In the genomic region with DNA sequence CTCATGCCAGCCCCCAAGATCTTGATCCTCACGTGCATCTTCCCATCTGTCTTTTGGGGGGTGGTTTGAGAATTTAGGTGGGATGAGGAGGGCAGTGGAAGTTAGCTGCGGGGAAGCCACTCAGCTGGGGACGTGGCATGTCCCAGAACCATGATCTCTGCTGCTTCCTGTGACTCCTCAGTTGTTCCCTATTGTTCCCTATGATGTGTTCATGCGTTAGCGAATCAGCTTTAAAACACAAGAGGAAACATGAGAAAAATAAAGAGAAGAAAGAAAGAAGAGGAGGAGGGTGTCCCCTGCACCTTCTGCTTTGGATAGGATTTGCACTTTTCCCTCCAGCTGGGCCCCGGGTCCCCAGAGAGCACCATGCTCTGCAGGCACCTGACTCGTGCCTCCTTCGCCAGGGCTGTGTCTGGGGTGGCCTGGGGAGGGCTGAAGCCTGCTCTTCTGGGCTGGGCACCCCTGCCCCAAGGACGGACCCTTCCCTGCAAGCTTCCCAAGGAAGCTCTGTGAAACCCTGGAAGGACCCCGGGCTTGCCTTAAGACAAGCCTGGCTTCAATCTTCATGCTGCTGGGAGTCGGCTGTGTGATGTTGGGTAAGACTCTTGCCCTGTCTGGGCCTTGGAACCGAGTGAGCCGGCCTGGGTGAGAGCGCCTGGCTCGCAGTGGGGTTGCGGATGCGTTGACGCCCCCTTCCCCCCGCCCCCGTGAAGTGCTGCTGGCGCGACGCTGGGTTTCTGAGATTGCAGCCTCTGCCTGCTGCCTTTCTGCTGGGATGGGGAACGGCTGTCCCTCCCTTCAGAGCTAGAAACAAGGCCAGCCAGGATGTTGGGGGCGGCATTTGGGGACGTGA, we compare ENCODE assay signal across 13 cellular contexts.
DNase-seq lines count a peak whose midpoint lies in the region; ATAC-seq, FAIRE-seq and TF ChIP-seq lines count a peak whose summit lies in the region.
"Had no signal": no experiment of that assay in that cellular context is flagged by ENCODE, and none has a peak within 500 bp of the region (broad histone marks: within the 10 kb centered on the region; RNA-seq: fewer than 3 reads in every experiment).

No MANE protein-coding gene starts in this region.

- 58 to 71% (median 68%) methylated on average over 9 to 26 of the region's 26 CpGs for WGBS in adrenal gland, 4 donors

- no peak overlapping the region for H3K4me3 Mint-ChIP-seq in CD8-positive, alpha-beta memory T cell
- H3K4me3 Mint-ChIP-seq: naive B cell; T-helper 2 cell treated with Interferon-gamma antibody and Interleukin-4, amounts not matched to agents 5 μg/mL and 100 μg/mL, for 36 hours had no signal

- no peak for TF ChIP-seq CTCF in cardiac muscle cell (IDR thresholded peaks at IDR 0.05; ENCODE audit: low read depth, low read length)
- TF ChIP-seq CTCF in adrenal gland (IDR thresholded peaks at IDR 0.05): no peak
- TF ChIP-seq CTCF in lower lobe of right lung (IDR thresholded peaks at IDR 0.05): no peak

- H3K27ac ChIP-seq in cardiac muscle cell (peak overlapping the region; percentile 42), adrenal gland (peak overlapping the region in 4 of 5 donors; percentile 67 to 89 (median 77)), lower lobe of right lung (no peak overlapping the region)
- no peak overlapping the region for H3K27ac ChIP-seq in CD8-positive, alpha-beta memory T cell (ENCODE audit: low read depth, low read length)
- H3K27ac ChIP-seq: vagina had no signal

- no peak overlapping the region for H3K27ac Mint-ChIP-seq in CD8-positive, alpha-beta memory T cell
- H3K27ac Mint-ChIP-seq: T-helper 2 cell treated with Interferon-gamma antibody and Interleukin-4, amounts not matched to agents 5 μg/mL and 100 μg/mL, for 36 hours had no signal

- H3K9me3 Mint-ChIP-seq in CD8-positive, alpha-beta memory T cell: no peaks in the 10 kb centered on the region
- H3K9me3 Mint-ChIP-seq: T-helper 2 cell treated with Interferon-gamma antibody and Interleukin-4, amounts not matched to agents 5 μg/mL and 100 μg/mL, for 36 hours had no signal

- H3K4me3 ChIP-seq in cardiac muscle cell: no peak overlapping the region
- no peak overlapping the region for H3K4me3 ChIP-seq in adrenal gland
- H3K4me3 ChIP-seq in lower lobe of right lung: no peak overlapping the region
- no peak overlapping the region for H3K4me3 ChIP-seq in CD8-positive, alpha-beta memory T cell (ENCODE audit: low read length)
- H3K4me3 ChIP-seq: vagina had no signal

- POLR2A ChIA-PET in CD8-positive, alpha-beta memory T cell (lab: Charles Lee): no interaction called here

- H3K36me3 ChIP-seq in cardiac muscle cell (no peaks in the 10 kb centered on the region), adrenal gland (replicated peaks in 1 of 2) (no peaks in the 10 kb centered on the region), lower lobe of right lung (no peaks in the 10 kb centered on the region)
- H3K36me3 ChIP-seq in CD8-positive, alpha-beta memory T cell (ENCODE audit: insufficient read depth, low read length): no peaks in the 10 kb centered on the region
- H3K36me3 ChIP-seq: vagina had no signal

- TF ChIP-seq POLR2A in adrenal gland (IDR thresholded peaks at IDR 0.05): no peak

- no peak for FAIRE-seq in urothelium cell line (lab: Jason Lieb, UNC)

- H3K4me1 ChIP-seq in cardiac muscle cell (ENCODE audit: low read depth) (peaks cover 41% of the 10 kb centered on the region), adrenal gland (replicated peaks in 1 of 2) (peaks cover 50 to 70% of the 10 kb centered on the region in 2 donors), lower lobe of right lung (peaks cover 67% of the 10 kb centered on the region)
- H3K4me1 ChIP-seq in CD8-positive, alpha-beta memory T cell (ENCODE audit: insufficient read depth, low read length): no peaks in the 10 kb centered on the region

- H3K9me3 ChIP-seq in cardiac muscle cell (ENCODE audit: low read depth) (no peaks in the 10 kb centered on the region), adrenal gland (replicated peaks in 1 of 3) (no peaks in the 10 kb centered on the region), lower lobe of right lung (no peaks in the 10 kb centered on the region)
- H3K9me3 ChIP-seq in CD8-positive, alpha-beta memory T cell (ENCODE audit: low read length): no peaks in the 10 kb centered on the region
- H3K9me3 ChIP-seq: vagina had no signal

- H3K27me3 ChIP-seq in cardiac muscle cell: no peaks in the 10 kb centered on the region
- H3K27me3 ChIP-seq in adrenal gland: no peaks in the 10 kb centered on the region
- peaks cover 21% of the 10 kb centered on the region for H3K27me3 ChIP-seq in lower lobe of right lung (ENCODE audit: low read depth)
- H3K27me3 ChIP-seq in CD8-positive, alpha-beta memory T cell (ENCODE audit: insufficient read depth, low read length, poor library complexity, severe bottlenecking): peaks cover 5% of the 10 kb centered on the region
- H3K27me3 ChIP-seq: vagina had no signal

- intact Hi-C loops in left ventricle myocardium superior (cut with micrococcal nuclease) (loop anchor here (10.0 kb wide), 1 partner anchor 50 kb away; no protein-coding TSS in a partner anchor), adrenal gland (cut with DNase I) (loop anchor here in 1 of 2 donors (10.0 kb wide), 1 partner anchor 60 kb away; no protein-coding TSS in a partner anchor), lower lobe of right lung (cut with DNase I) (no loop called here)

- H3K36me3 Mint-ChIP-seq in CD8-positive, alpha-beta memory T cell: no peaks in the 10 kb centered on the region

- H3K4me1 Mint-ChIP-seq in CD8-positive, alpha-beta memory T cell: peaks cover 0 to 3% (median 1%) of the 10 kb centered on the region in 3 donors

- CTCF ChIA-PET in CD8-positive, alpha-beta memory T cell (lab: Charles Lee): interaction anchor here (1.0 kb wide), 1 partner anchor 13 kb away, joined by 3 read pairs; no protein-coding TSS in a partner anchor

- peak in 1 of 2 donors; percentile 39 for DNase-seq in cardiac muscle cell (ENCODE audit: low read depth in 1 of 2, low spot score in 1 of 2)
- DNase-seq in left ventricle myocardium superior: no peak
- DNase-seq in adrenal gland: no peak
- peak; percentile 37 for DNase-seq in lower lobe of right lung
- peak; percentile 17 for DNase-seq in urothelium cell line (ENCODE audit: low spot score)
- no peak for DNase-seq in NCI-H2081 (lab: John Stamatoyannopoulos, UW)
- no peak for DNase-seq in CD8-positive, alpha-beta memory T cell
- DNase-seq in SKM-1 (lab: John Stamatoyannopoulos, UW; ENCODE audit: unreplicated experiment): no peak
- DNase-seq: activated CD8-positive, alpha-beta memory T cell treated with anti-CD3 and anti-CD28 coated beads for 24 hours; activated naive CD4-positive, alpha-beta T cell; naive B cell had no signal

- H3K27me3 Mint-ChIP-seq in CD8-positive, alpha-beta memory T cell: peaks cover 23 to 75% of the 10 kb centered on the region in 2 donors

- ATAC-seq in left ventricle myocardium superior: no peak
- ATAC-seq in lower lobe of right lung: no peak

Comparison
In these comparisons a context has a peak if more than half of its experiments do, and no peak if none do; other contexts are left out.
1. DNase-seq: peak in lower lobe of right lung (single experiment) and urothelium cell line (single experiment); none in left ventricle myocardium superior (single experiment), adrenal gland (0 of 7), NCI-H2081 (0 of 2), CD8-positive, alpha-beta memory T cell (0 of 5) and SKM-1 (single experiment).
2. H3K27ac ChIP-seq: peak in cardiac muscle cell (single experiment) and adrenal gland (4 of 5); none in lower lobe of right lung (single experiment) and CD8-positive, alpha-beta memory T cell (single experiment).